ENCODE assay signal across 8 cellular contexts in the genomic region with DNA sequence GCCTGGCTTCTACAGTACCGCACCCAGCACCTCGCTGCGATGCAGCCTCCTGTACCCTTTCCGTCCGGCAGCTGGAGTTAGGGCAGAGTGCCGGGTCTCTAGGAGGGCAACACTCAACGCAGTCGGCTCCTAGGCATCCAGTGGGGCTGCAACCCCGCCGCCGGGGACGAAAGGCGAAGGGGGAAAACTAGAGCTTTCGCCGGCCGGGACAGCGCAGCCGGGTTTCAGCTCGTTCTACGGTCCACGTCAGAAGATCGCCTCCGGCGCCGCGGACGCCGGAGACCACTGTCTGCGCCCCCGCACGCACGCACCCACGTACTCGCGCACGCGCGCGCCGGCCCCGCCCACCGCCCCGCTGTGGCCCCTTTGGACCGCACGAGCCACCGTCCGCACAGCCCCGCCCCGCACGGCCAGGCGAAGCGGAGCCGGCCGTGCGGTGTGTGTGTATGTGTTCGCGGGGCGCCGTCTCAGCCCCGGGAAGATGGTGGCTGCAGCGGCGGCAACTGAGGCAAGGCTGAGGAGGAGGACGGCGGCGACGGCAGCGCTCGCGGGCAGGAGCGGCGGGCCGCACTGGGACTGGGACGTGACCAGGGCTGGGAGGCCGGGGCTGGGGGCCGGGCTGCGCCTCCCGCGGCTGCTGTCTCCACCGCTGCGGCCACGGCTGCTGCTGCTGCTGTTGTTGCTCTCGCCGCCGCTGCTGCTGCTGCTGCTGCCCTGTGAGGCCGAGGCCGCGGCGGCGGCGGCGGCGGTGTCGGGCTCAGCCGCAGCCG. TPM values are rescaled to one million over a fixed set of nuclear protein-coding genes. Genes with fewer than 3 reads are reported as not detected.
DNase-seq lines count a peak whose midpoint lies in the region; ATAC-seq and TF ChIP-seq lines count a peak whose summit lies in the region.

Gene ATRN, plus strand, starts transcription at position 392 of the 770 bp plus-strand sequence. Its CDS starts 90 bp downstream, at position 482.

- no peak for TF ChIP-seq CTCF in GM12864 (IDR thresholded peaks at IDR 0.05; ENCODE audit: low read depth, low read length, missing control alignments)
- TF ChIP-seq CTCF in adrenal gland (IDR thresholded peaks at IDR 0.05): peak in 3 of 6 experiments; percentile 4 to 23 (median 22)
- TF ChIP-seq CTCF in tibial nerve (IDR thresholded peaks at IDR 0.05): peak in 2 of 5 experiments; percentile 23 to 40

- TF ChIP-seq POLR2A in adrenal gland (IDR thresholded peaks at IDR 0.05) (peak; percentile 75 to 89), tibial nerve (IDR thresholded peaks at IDR 0.05) (peak; percentile 25 to 61)

- H3K9me3 ChIP-seq in adrenal gland (replicated peaks in 1 of 3) (no peaks in the 10 kb centered on the region), tibial nerve (no peaks in the 10 kb centered on the region)

- H3K4me3 ChIP-seq in GM12864 (ENCODE audit: low read depth, low read length) (peak within 1 kb of the TSS; percentile 94), adrenal gland (peak within 1 kb of the TSS; percentile 82 to 92 (median 86)), tibial nerve (peak within 1 kb of the TSS; percentile 82 to 97 (median 95))

- peaks cover 21 to 25% of the 10 kb centered on the region in 2 donors for H3K4me1 ChIP-seq in adrenal gland (replicated peaks in 1 of 2)
- peaks cover 0 to 34% (median 21%) of the 10 kb centered on the region in 4 donors for H3K4me1 ChIP-seq in tibial nerve

- H3K27ac ChIP-seq in adrenal gland (peak within 1 kb of the TSS; percentile 62 to 93 (median 82)), tibial nerve (peak within 1 kb of the TSS; percentile 70 to 93 (median 82))

- TF ChIP-seq EP300 in tibial nerve (IDR thresholded peaks at IDR 0.05): peak in 1 of 2 donors; percentile 67

- DNase-seq in GM12864 (ENCODE audit: low read depth) (peak; percentile 67), NCI-H1092 treated with DMSO at 0.1 percent for 48 hours (lab: John Stamatoyannopoulos, UW) (peak; percentile 83), T-helper 1 cell (peak; percentile 64 to 87 (median 73)), adrenal gland (peak; percentile 90 to 95 (median 92)), cardiac septum (ENCODE audit: low spot score) (peak; percentile 95), pons (ENCODE audit: low spot score) (peak; percentile 67), tibial nerve (ENCODE audit: low spot score in 2 of 2) (peak; percentile 63 to 79)

- ATAC-seq in HG02588 (IDR thresholded peaks at IDR 0.05; ENCODE audit: unreplicated experiment): peak; percentile 82

- H3K27me3 ChIP-seq in adrenal gland (no peaks in the 10 kb centered on the region), tibial nerve (no peaks in the 10 kb centered on the region)

- H3K36me3 ChIP-seq in adrenal gland (replicated peaks in 1 of 2) (no peaks in the 10 kb centered on the region), tibial nerve (no peaks in the 10 kb centered on the region)

- intact Hi-C loops in adrenal gland (cut with DNase I): no loop called here
- intact Hi-C loops in cardiac septum (cut with DNase I): loop anchor here (2.0 kb wide), 1 partner anchor 64 kb away; the partner anchor contains the start of gene DNAAF9

- 0% methylated on average over 14 to 95 of the region's 95 CpGs for WGBS in adrenal gland, 4 donors
- 1% methylated on average over 42 of the region's 95 CpGs for WGBS in tibial nerve, 2 donors

RNA-seq across cellular contexts. Expression of gene ATRN, which starts in this region (rescaled TPM):
- total RNA-seq in adrenal gland (10 to 100 TPM; 42.5 to 74.8 (median 56.2) TPM), cardiac septum (36.9 TPM), tibial nerve (10 to 100 TPM; 24.0 to 31.5 (median 26.4) TPM)
- 10 to 100 TPM in 1 of 3 donors, 1 to 10 TPM in 2; 6.2 to 81.1 (median 6.4) TPM for polyA plus RNA-seq in adrenal gland

Comparison
In these comparisons a context has a peak if more than half of its experiments do, and no peak if none do; other contexts are left out.
1. Peak in every context shown above with its lines: DNase-seq, ATAC-seq, H3K4me3 ChIP-seq and H3K27ac ChIP-seq.